Comparison of ENCODE assay signal across 8 cellular contexts in genomic region chr1:226548281-226549093, GRCh38. TPM values are rescaled to one million over a fixed set of nuclear protein-coding genes. Genes with fewer than 3 reads are reported as not detected.
DNase-seq lines count a peak whose midpoint lies in the region; ATAC-seq and TF ChIP-seq lines count a peak whose summit lies in the region.

A gene with protein sequence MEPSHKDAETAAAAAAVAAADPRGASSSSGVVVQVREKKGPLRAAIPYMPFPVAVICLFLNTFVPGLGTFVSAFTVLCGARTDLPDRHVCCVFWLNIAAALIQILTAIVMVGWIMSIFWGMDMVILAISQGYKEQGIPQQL (plus strand): TSS chr1:226548764. CDS start chr1:226548905, 141 bp downstream.

- H3K4me3 Mint-ChIP-seq in stimulated activated naive B cell treated with anti-CD40 and anti-IgM and Interleukin-4, amounts not matched to agents 10 μg/mL and 1 μg/mL and 100 μg/mL, for 72 hours: peak within 1 kb of the TSS; percentile 78 to 81

- peaks cover 28 to 56% of the 10 kb centered on the region in 2 donors for H3K27me3 Mint-ChIP-seq in stimulated activated naive B cell treated with anti-CD40 and anti-IgM and Interleukin-4, amounts not matched to agents 10 μg/mL and 1 μg/mL and 100 μg/mL, for 72 hours

- TF ChIP-seq POLR2A in breast epithelium (IDR thresholded peaks at IDR 0.05): no peak

- H3K9me2 ChIP-seq in OCI-LY7 (ENCODE audit: insufficient read depth, low read length): no peaks in the 10 kb centered on the region

- H4K20me1 ChIP-seq in OCI-LY7 (ENCODE audit: insufficient read depth, low read length): no peaks in the 10 kb centered on the region

- H3K4me3 ChIP-seq in OCI-LY7 (ENCODE audit: low read depth, low read length, poor library complexity, severe bottlenecking): peak within 1 kb of the TSS; percentile 38
- H3K4me3 ChIP-seq in breast epithelium: peak within 1 kb of the TSS; percentile 49 to 78 (median 59)

- H3K79me2 ChIP-seq in OCI-LY7 (ENCODE audit: insufficient read depth, low read depth, low read length): no peaks in the 10 kb centered on the region

- CTCF ChIA-PET in OCI-LY7 (lab: Charles Lee; ENCODE audit: unreplicated experiment): interaction anchor here (0.6 to 1.9 kb wide), 4 partner anchors 15 to 1930 kb away, joined by 3 to 8 read pairs (median 4); no protein-coding TSS in a partner anchor

- no peaks in the 10 kb centered on the region for H3K9me3 Mint-ChIP-seq in stimulated activated naive B cell treated with anti-CD40 and anti-IgM and Interleukin-4, amounts not matched to agents 10 μg/mL and 1 μg/mL and 100 μg/mL, for 72 hours

- H3K27ac Mint-ChIP-seq in stimulated activated naive B cell treated with anti-CD40 and anti-IgM and Interleukin-4, amounts not matched to agents 10 μg/mL and 1 μg/mL and 100 μg/mL, for 72 hours: no peak within 1 kb of the TSS

- H3K27ac ChIP-seq in OCI-LY7 (ENCODE audit: low read depth, low read length, poor library complexity, severe bottlenecking) (no peak within 1 kb of the TSS), breast epithelium (peak within 1 kb of the TSS; percentile 44 to 83)

- intact Hi-C loops in OCI-LY7 (cut with micrococcal nuclease; ENCODE audit: unreplicated experiment) (loop anchor here (5.0 kb wide), 1 partner anchor 59 kb away; no protein-coding TSS in a partner anchor), breast epithelium (cut with DNase I; ENCODE audit: low total_unique reads) (loop anchor here (10.0 kb wide), 1 partner anchor 56 kb away; no protein-coding TSS in a partner anchor), left colon (cut with DNase I, micrococcal nuclease) (loop anchor here in 1 of 2 donors (5.0 kb wide), 1 partner anchor 59 kb away; no protein-coding TSS in a partner anchor)

- H3K36me3 Mint-ChIP-seq in stimulated activated naive B cell treated with anti-CD40 and anti-IgM and Interleukin-4, amounts not matched to agents 10 μg/mL and 1 μg/mL and 100 μg/mL, for 72 hours: no peaks in the 10 kb centered on the region

- H2AFZ ChIP-seq in OCI-LY7 (ENCODE audit: low read length): no peak within 1 kb of the TSS

- peaks cover 11 to 16% of the 10 kb centered on the region in 2 donors for H3K4me1 Mint-ChIP-seq in stimulated activated naive B cell treated with anti-CD40 and anti-IgM and Interleukin-4, amounts not matched to agents 10 μg/mL and 1 μg/mL and 100 μg/mL, for 72 hours

- peak within 1 kb of the TSS; percentile 61 for H3K4me2 ChIP-seq in OCI-LY7 (ENCODE audit: low read length)

- no peak for TF ChIP-seq CTCF in OCI-LY7 (conservative IDR thresholded peaks at IDR 0.05; ENCODE audit: low read length)
- TF ChIP-seq CTCF in breast epithelium (IDR thresholded peaks at IDR 0.05): no peak

- peak; percentile 6 to 7 for DNase-seq in activated CD4-positive, alpha-beta T cell treated with anti-CD3 and anti-CD28 coated beads for 4 hours
- no peak for DNase-seq in activated CD4-positive, alpha-beta T cell treated with anti-CD3 and anti-CD28 coated beads for 1 hour
- DNase-seq in OCI-LY7 (ENCODE audit: low spot score) (peak; percentile 17), breast epithelium (ENCODE audit: low spot score in 2 of 2) (no peak), left colon (peak in 1 of 2 donors; percentile 36)
- DNase-seq in stimulated activated naive B cell treated with anti-CD40 and anti-IgM and Interleukin-4, amounts not matched to agents 10 μg/mL and 1 μg/mL and 100 μg/mL, for 72 hours: no peak

- H3K4me1 ChIP-seq in OCI-LY7 (ENCODE audit: insufficient read depth, low read length, poor library complexity, severe bottlenecking): peaks cover 20% of the 10 kb centered on the region
- peaks cover 0 to 8% of the 10 kb centered on the region in 2 donors for H3K4me1 ChIP-seq in breast epithelium

- POLR2A ChIA-PET in OCI-LY7 (lab: Charles Lee): interaction anchor here (0.6 to 0.7 kb wide), 7 partner anchors 23 to 439 kb away, joined by 3 to 6 read pairs (median 3); no protein-coding TSS in a partner anchor

- no peaks in the 10 kb centered on the region for H3K36me3 ChIP-seq in OCI-LY7 (ENCODE audit: insufficient read depth, low read length)
- no peaks in the 10 kb centered on the region for H3K36me3 ChIP-seq in breast epithelium

- ATAC-seq in left colon (peak; percentile 57), GM19397 (IDR thresholded peaks at IDR 0.05; ENCODE audit: unreplicated experiment) (no peak), GM18519 (IDR thresholded peaks at IDR 0.05; ENCODE audit: low FRiP score, unreplicated experiment) (no peak)
- ATAC-seq in stimulated activated naive B cell treated with anti-CD40 and anti-IgM and Interleukin-4, amounts not matched to agents 10 μg/mL and 1 μg/mL and 100 μg/mL, for 72 hours (replicated peaks): peak; percentile 39 to 52

- BruUV-seq in OCI-LY7 (replicated peaks; lab: Mats Ljungman, UMichigan): no TSS peak

- H3K9me3 ChIP-seq in OCI-LY7 (ENCODE audit: low read length) (no peaks in the 10 kb centered on the region), breast epithelium (no peaks in the 10 kb centered on the region)

- peaks cover 0 to 4% of the 10 kb centered on the region in 2 donors for H3K27me3 ChIP-seq in breast epithelium

RNA-seq across cellular contexts. Expression of the gene that starts here (rescaled TPM):
- not detected in 2 replicates for total RNA-seq in OCI-LY7 (2014; rRNA removed; shearing (Covaris generic))
- total RNA-seq in OCI-LY7 (2022): not detected in 2 replicates
- 1 to 10 TPM; 1.1 to 7.2 (median 2.2) TPM for total RNA-seq in breast epithelium
- total RNA-seq in left colon: 1 to 10 TPM; 1.4 to 3.9 TPM

Comparison
In these comparisons a context has a peak if more than half of its experiments do, and no peak if none do; other contexts are left out.
1. DNase-seq: peak in activated CD4-positive, alpha-beta T cell treated with anti-CD3 and anti-CD28 coated beads for 4 hours (2 of 2); none in activated CD4-positive, alpha-beta T cell treated with anti-CD3 and anti-CD28 coated beads for 1 hour (single experiment), breast epithelium (0 of 2) and stimulated activated naive B cell treated with anti-CD40 and anti-IgM and Interleukin-4, amounts not matched to agents 10 μg/mL and 1 μg/mL and 100 μg/mL, for 72 hours (single experiment).
2. Peak in DNase-seq, H3K4me3 ChIP-seq and H3K4me2 ChIP-seq in OCI-LY7; RNA of the gene not detected or under 1 TPM.
3. ATAC-seq: peak in left colon (single experiment) and stimulated activated naive B cell treated with anti-CD40 and anti-IgM and Interleukin-4, amounts not matched to agents 10 μg/mL and 1 μg/mL and 100 μg/mL, for 72 hours (2 of 2); none in GM19397 (single experiment) and GM18519 (single experiment).